Comparison of ENCODE assay signal across 13 cellular contexts in genomic region chr13:98598043-98598442, GRCh38. TPM values are rescaled to one million over a fixed set of nuclear protein-coding genes. Genes with fewer than 3 reads are reported as not detected.
DNase-seq lines count a peak whose midpoint lies in the region; ATAC-seq and TF ChIP-seq lines count a peak whose summit lies in the region.
"Had no signal": no experiment of that assay in that cellular context is flagged by ENCODE, and none has a peak within 500 bp of the region (broad histone marks: within the 10 kb centered on the region; RNA-seq: fewer than 3 reads in every experiment).

No MANE protein-coding gene starts in this region.

- H3K27me3 ChIP-seq in AG04450 (ENCODE audit: control insufficient read depth, insufficient read depth, low read length) (peaks cover 8% of the 10 kb centered on the region), WERI-Rb-1 (ENCODE audit: insufficient read depth, low read depth, severe bottlenecking) (no peaks in the 10 kb centered on the region)

- TF ChIP-seq CTCF in AG04450 (IDR thresholded peaks at IDR 0.05; ENCODE audit: low read depth, low read length) = peak; percentile 39
- peak; percentile 58 for TF ChIP-seq CTCF in WERI-Rb-1 (IDR thresholded peaks at IDR 0.05; ENCODE audit: low read depth, low read length)
- peak; percentile 30 for TF ChIP-seq CTCF in fibroblast of pulmonary artery (IDR thresholded peaks at IDR 0.05; ENCODE audit: low read length, missing control alignments)

- no peak for DNase-seq in AG04450 (ENCODE audit: low read depth, low spot score)
- DNase-seq in ELR (ENCODE audit: low read depth) = peak; percentile 39
- DNase-seq in WERI-Rb-1 = no peak
- DNase-seq in fibroblast of pulmonary artery (ENCODE audit: low read depth) = peak; percentile 24
- DNase-seq in GM19238 (ENCODE audit: insufficient read length, low spot score) = no peak
- DNase-seq: activated naive CD4-positive, alpha-beta T cell treated with anti-CD3 and anti-CD28 coated beads, Interleukin-2, amount 10 ng/mL, durations not matched to agents 7 days and 5 days; CD4-positive, CD25-positive, alpha-beta regulatory T cell; NCI-H510A had no signal

- ATAC-seq in GM18519 (IDR thresholded peaks at IDR 0.05; ENCODE audit: low FRiP score, unreplicated experiment) (no peak), GM18511 (IDR thresholded peaks at IDR 0.05; ENCODE audit: unreplicated experiment) (no peak), HG02852 (IDR thresholded peaks at IDR 0.05; ENCODE audit: unreplicated experiment) (no peak)

- H3K4me3 ChIP-seq in AG04450 (ENCODE audit: low read depth, low read length) = no peak overlapping the region
- H3K4me3 ChIP-seq in WERI-Rb-1 (ENCODE audit: low read depth, low read length) = no peak overlapping the region
- H3K4me3 ChIP-seq in fibroblast of pulmonary artery (replicated peaks; ENCODE audit: low read depth, low read length) = no peak overlapping the region
- H3K4me3 ChIP-seq: coronary artery, skin epidermis had no signal

- H3K36me3 ChIP-seq in WERI-Rb-1 = no peaks in the 10 kb centered on the region

- H3K9me3 ChIP-seq in AG04450 (ENCODE audit: control insufficient read depth, insufficient read depth, low read length) = no peaks in the 10 kb centered on the region
- H3K9me3 ChIP-seq in WERI-Rb-1 (ENCODE audit: severe bottlenecking) = no peaks in the 10 kb centered on the region

- H3K27ac ChIP-seq in AG04450 (ENCODE audit: low read depth, low read length) (no peak overlapping the region), WERI-Rb-1 (no peak overlapping the region)
- H3K27ac ChIP-seq: coronary artery, skin epidermis had no signal

- POLR2A ChIA-PET in AG04450 (lab: Yijun Ruan, JAX) = no interaction called here

- CTCF ChIA-PET in AG04450 (lab: Charles Lee) = interaction anchor here (1.2 to 2.9 kb wide), 3 partner anchors 11 to 152 kb away, joined by 6 to 13 read pairs (median 8); no protein-coding TSS in a partner anchor

RNA-seq across cellular contexts. Expression of gene STK24, which starts 21.1 kb away (rescaled TPM):
- polyA plus RNA-seq in AG04450 (2011; rRNA removed) = 44.0 and 46.2 TPM in 2 replicates
- 25.3 and 31.6 TPM in 2 replicates for polyA minus RNA-seq in AG04450 (2011; rRNA and poly(A)+ RNA removed)

Comparison
In these comparisons a context has a peak if more than half of its experiments do, and no peak if none do; other contexts are left out.
1. DNase-seq: peak in ELR (single experiment) and fibroblast of pulmonary artery (single experiment); none in AG04450 (single experiment), WERI-Rb-1 (single experiment) and GM19238 (single experiment).
2. Peak in every context shown above with its lines, with median percentiles within 50 percentile points of each other: CTCF ChIP-seq.